27 cellular contexts compared by ENCODE assay signal in genomic region chr13:69654392-69654791, GRCh38.
"Had no signal": no experiment of that assay in that cellular context is flagged by ENCODE, and none has a peak within 500 bp of the region (broad histone marks: within the 10 kb centered on the region; RNA-seq: fewer than 3 reads in every experiment).

No MANE protein-coding gene starts in this region.

- H3K27ac ChIP-seq: colonic mucosa, coronary artery, dorsolateral prefrontal cortex, epithelial cell of prostate, esophagus muscularis mucosa, esophagus squamous epithelium, foreskin keratinocyte, gastrocnemius medialis, gastroesophageal sphincter, heart left ventricle, heart right ventricle had no signal

- DNase-seq: colonic mucosa; cortex of kidney; dermis blood vessel endothelial cell; dorsolateral prefrontal cortex; effector CD4-positive, alpha-beta T cell; effector CD8-positive, alpha-beta T cell; effector memory CD4-positive, alpha-beta T cell; effector memory CD8-positive, alpha-beta T cell; endodermal cell; erythroblast; esophagus squamous epithelium; foreskin fibroblast; foreskin keratinocyte; foreskin melanocyte; gastrocnemius medialis; glutamatergic neuron; head of caudate nucleus; heart left ventricle; heart right ventricle had no signal

- H3K36me3 ChIP-seq: colonic mucosa, esophagus muscularis mucosa, esophagus squamous epithelium, gastrocnemius medialis, gastroesophageal sphincter, heart left ventricle, heart right ventricle had no signal

- H3K4me1 ChIP-seq: colonic mucosa, esophagus muscularis mucosa, esophagus squamous epithelium, foreskin keratinocyte, gastrocnemius medialis, gastroesophageal sphincter, heart left ventricle, heart right ventricle had no signal

- H3K27me3 ChIP-seq: colonic mucosa, esophagus muscularis mucosa, esophagus squamous epithelium, foreskin keratinocyte, gastrocnemius medialis, gastroesophageal sphincter, heart left ventricle, heart right ventricle had no signal

- H3K9me3 ChIP-seq: colonic mucosa, gastrocnemius medialis had no signal

- FAIRE-seq: colon, endometrium, endothelial cell of umbilical vein had no signal

- ATAC-seq: effector memory CD8-positive, alpha-beta T cell; esophagus mucosa; foreskin keratinocyte; gastrocnemius medialis; gastroesophageal sphincter; heart left ventricle; heart right ventricle had no signal

- H3K4me3 ChIP-seq: colonic mucosa, coronary artery, dorsolateral prefrontal cortex, esophagus muscularis mucosa, esophagus squamous epithelium, gastrocnemius medialis, gastroesophageal sphincter, heart left ventricle, heart right ventricle had no signal
